ENCODE assay signal across 1 cellular context in the genomic region with DNA sequence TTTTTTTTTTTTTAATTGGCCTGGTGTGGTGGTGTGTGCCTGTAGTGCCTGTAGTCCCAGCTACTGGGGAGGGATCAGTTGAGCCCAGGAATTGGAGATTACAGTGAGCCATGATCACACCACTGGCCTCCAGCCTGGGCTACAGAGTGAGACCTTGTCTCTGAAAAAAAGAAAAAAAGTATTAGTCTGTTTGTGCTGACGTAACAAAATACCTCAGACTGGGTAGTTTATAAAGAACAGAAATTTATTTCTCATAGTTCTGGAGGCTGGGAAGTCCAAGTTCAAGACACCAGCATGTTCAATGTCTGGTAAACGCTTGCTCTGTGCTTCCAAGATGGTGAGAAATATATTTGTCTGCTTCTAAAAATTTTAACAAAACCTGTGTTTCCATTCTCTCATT.
TF ChIP-seq lines count a peak whose summit lies in the region.

No MANE protein-coding gene starts in this region.

TF ChIP-seq in IMR-90, 13 proteins besides CTCF, POLR2A, EP300 and RAD21:
- TF ChIP-seq RFX5 (IDR thresholded peaks at IDR 0.05; ENCODE audit: low read depth, low read length) (no peak), CHD1 (IDR thresholded peaks at IDR 0.05; ENCODE audit: low read depth, low read length) (no peak), FOS (IDR thresholded peaks at IDR 0.05; ENCODE audit: low read depth, low read length) (no peak), MAFK (IDR thresholded peaks at IDR 0.05; ENCODE audit: low read depth, low read length) (peak; percentile 69), SMC3 (IDR thresholded peaks at IDR 0.05; ENCODE audit: low read depth, low read length) (no peak)
